Comparison of ENCODE assay signal across 1 cellular context in the genomic region with DNA sequence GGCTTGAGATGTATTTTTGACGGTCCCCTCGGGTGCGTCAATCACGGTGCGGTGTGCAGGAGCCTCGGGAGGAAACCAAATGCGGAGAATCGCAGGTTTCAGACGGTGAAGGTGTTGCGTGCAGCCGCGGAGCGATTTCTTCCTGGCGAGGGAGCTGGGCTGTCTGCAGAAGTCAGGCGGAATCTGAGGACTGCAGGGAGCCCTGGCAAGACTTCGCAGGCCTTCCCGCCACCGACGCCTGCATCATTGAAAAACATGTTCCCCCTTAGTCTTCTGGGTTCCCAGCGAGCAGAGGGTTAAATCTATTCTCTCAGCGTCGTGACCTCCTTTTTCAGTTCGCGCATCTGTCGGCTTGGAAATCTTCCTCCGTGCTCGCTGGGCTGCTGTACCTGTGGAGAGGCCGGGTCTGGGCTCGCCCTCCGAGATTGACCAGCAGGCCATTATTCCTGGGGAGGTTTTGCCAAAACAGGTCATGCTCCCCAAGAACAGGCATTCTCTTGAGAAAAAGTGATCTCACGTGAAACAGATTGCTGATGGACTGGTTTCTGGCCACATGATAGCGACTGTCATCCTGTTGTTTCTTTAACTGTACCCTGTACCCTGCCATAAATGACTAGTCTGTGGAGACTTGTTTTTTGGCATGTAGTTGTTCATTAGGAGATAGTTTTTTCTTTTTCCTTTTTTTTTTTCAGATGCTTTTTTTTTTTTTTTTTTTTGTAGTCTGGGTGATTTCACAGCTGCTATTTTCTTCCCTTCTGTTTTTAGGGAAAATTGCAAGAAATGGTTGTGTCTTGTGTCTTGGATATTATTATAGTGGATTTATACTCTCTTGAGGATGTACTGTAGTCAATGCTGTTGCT.
A peak's percentile ranks its signal among the peaks of the same experiment; 100 is the strongest.
TF ChIP-seq lines count a peak whose summit lies in the region.

No MANE protein-coding gene starts in this region.

TF ChIP-seq in GM12878, 131 proteins besides CTCF, POLR2A, EP300 and RAD21 (continued from another document):
- TF ChIP-seq, protein P1, sequence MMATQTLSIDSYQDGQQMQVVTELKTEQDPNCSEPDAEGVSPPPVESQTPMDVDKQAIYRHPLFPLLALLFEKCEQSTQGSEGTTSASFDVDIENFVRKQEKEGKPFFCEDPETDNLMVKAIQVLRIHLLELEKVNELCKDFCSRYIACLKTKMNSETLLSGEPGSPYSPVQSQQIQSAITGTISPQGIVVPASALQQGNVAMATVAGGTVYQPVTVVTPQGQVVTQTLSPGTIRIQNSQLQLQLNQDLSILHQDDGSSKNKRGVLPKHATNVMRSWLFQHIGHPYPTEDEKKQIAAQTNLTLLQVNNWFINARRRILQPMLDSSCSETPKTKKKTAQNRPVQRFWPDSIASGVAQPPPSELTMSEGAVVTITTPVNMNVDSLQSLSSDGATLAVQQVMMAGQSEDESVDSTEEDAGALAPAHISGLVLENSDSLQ (IDR thresholded peaks at IDR 0.05), result peak; percentile 25; the same call in 1 of the 2 replicates
- TF ChIP-seq MYC (IDR thresholded peaks at IDR 0.05; ENCODE audit: insufficient read depth, insufficient read length, insufficient replicate concordance, low read length, severe bottlenecking) (peak; percentile 63), BHLHE40 (IDR thresholded peaks at IDR 0.05; ENCODE audit: borderline replicate concordance in 1 of 2, low read depth in 2 of 2, low read length in 1 of 2) (peak; percentile 19 to 63; a peak in 2 of 4 replicates), CHD2 (IDR thresholded peaks at IDR 0.05; ENCODE audit: borderline replicate concordance, low read depth, low read length) (no peak), EED (IDR thresholded peaks at IDR 0.05; ENCODE audit: low read depth) (0 out of 2 replicates have a peak, but pooled peaks have one; percentile 15), TARDBP (IDR thresholded peaks at IDR 0.05; ENCODE audit: borderline replicate concordance) (0 out of 2 replicates have a peak, but pooled peaks have one; percentile 32)
